Comparison of ENCODE assay signal across 24 cellular contexts in genomic region chr6:78400076-78400475, GRCh38.
A peak's percentile ranks its signal among the peaks of the same experiment; 100 is the strongest.
DNase-seq lines count a peak whose midpoint lies in the region; ATAC-seq, FAIRE-seq and TF ChIP-seq lines count a peak whose summit lies in the region.
"Had no signal": no experiment of that assay in that cellular context is flagged by ENCODE, and none has a peak within 500 bp of the region (broad histone marks: within the 10 kb centered on the region; RNA-seq: fewer than 3 reads in every experiment).

No MANE protein-coding gene starts in this region.

- no peaks in the 10 kb centered on the region for H3K4me1 Mint-ChIP-seq in activated naive CD4-positive, alpha-beta T cell treated with anti-CD3 and anti-CD28 coated beads for 36 hours (ENCODE audit: low read depth)
- H3K4me1 Mint-ChIP-seq: CD14-positive monocyte; CD4-positive, alpha-beta memory T cell had no signal

- intact Hi-C loops in HepG2 (cut with micrococcal nuclease; ENCODE audit: unreplicated experiment): no loop called here
- intact Hi-C loops in right lobe of liver (cut with DNase I): no loop called here
- intact Hi-C loops in activated naive CD4-positive, alpha-beta T cell treated with anti-CD3 and anti-CD28 coated beads for 36 hours (cut with micrococcal nuclease): no loop called here

- H3K27me3 ChIP-seq in HepG2 (ENCODE audit: control insufficient read depth in 1 of 2, insufficient read depth in 2 of 2, low read length in 2 of 2): no peaks in the 10 kb centered on the region
- H3K27me3 ChIP-seq in right lobe of liver: no peaks in the 10 kb centered on the region
- no peaks in the 10 kb centered on the region for H3K27me3 ChIP-seq in adipocyte (replicated peaks; ENCODE audit: control insufficient read depth, insufficient read depth, low read length)
- H3K27me3 ChIP-seq in mesendoderm (ENCODE audit: insufficient read depth, low read length, poor library complexity): no peaks in the 10 kb centered on the region
- H3K27me3 ChIP-seq: BE2C; BLaER1 treated with 17β-estradiol and CSF1 and Interleukin-3, amounts not matched to agents 10 nM and 100 nM had no signal

- TF ChIP-seq RAD21 in HepG2 (CRISPR knock-in tag; IDR thresholded peaks at IDR 0.05): no peak

- FAIRE-seq in HepG2 (lab: Jason Lieb, UNC): no peak
- FAIRE-seq: A204.1, GM12892, GM19239 had no signal

- H3K79me1 ChIP-seq in mesendoderm (ENCODE audit: low read length): no peaks in the 10 kb centered on the region

- no peak overlapping the region for H3K56ac ChIP-seq in mesendoderm (ENCODE audit: low read length)

- peaks cover 3% of the 10 kb centered on the region for H3K9me3 Mint-ChIP-seq in activated naive CD4-positive, alpha-beta T cell treated with anti-CD3 and anti-CD28 coated beads for 36 hours
- H3K9me3 Mint-ChIP-seq: HFFc6 had no signal

- H2BK120ac ChIP-seq in mesendoderm (ENCODE audit: low read depth, low read length): no peak overlapping the region

- TF ChIP-seq EP300 in HepG2 (IDR thresholded peaks at IDR 0.05; ENCODE audit: low read depth in 2 of 2, low read length in 2 of 2) (no peak), HepG2 (CRISPR knock-in tag; IDR thresholded peaks at IDR 0.05; ENCODE audit: borderline replicate concordance) (no peak)

- H4K20me1 ChIP-seq in HepG2 (ENCODE audit: insufficient read depth, low read length): no peaks in the 10 kb centered on the region
- H4K20me1 ChIP-seq: BLaER1 treated with 17β-estradiol and CSF1 and Interleukin-3, amounts not matched to agents 10 nM and 100 nM had no signal

- no peak overlapping the region for H2BK15ac ChIP-seq in mesendoderm (replicated peaks; ENCODE audit: low read depth)

- H3K4me1 ChIP-seq in HepG2 (ENCODE audit: insufficient read depth, low read length) (no peaks in the 10 kb centered on the region), right lobe of liver (peaks cover 0 to 18% (median 0%) of the 10 kb centered on the region in 4 donors), adipocyte (ENCODE audit: control insufficient read depth, insufficient read depth, low read length) (peaks cover 6% of the 10 kb centered on the region), mesendoderm (ENCODE audit: control insufficient read depth, low read depth, low read length) (peaks cover 2% of the 10 kb centered on the region)
- H3K4me1 ChIP-seq: BE2C; BLaER1 treated with 17β-estradiol and CSF1 and Interleukin-3, amounts not matched to agents 10 nM and 100 nM; HAP-1 had no signal

- H3K27ac ChIP-seq in HepG2 (ENCODE audit: extremely low read length, insufficient read depth, low read length) (no peak overlapping the region), right lobe of liver (no peak overlapping the region), mesendoderm (ENCODE audit: low read depth, low read length) (no peak overlapping the region)
- H3K27ac ChIP-seq: 22Rv1; BLaER1 treated with 17β-estradiol and CSF1 and Interleukin-3, amounts not matched to agents 10 nM and 100 nM; GM23248 had no signal

- no peaks in the 10 kb centered on the region for H3K36me3 Mint-ChIP-seq in activated naive CD4-positive, alpha-beta T cell treated with anti-CD3 and anti-CD28 coated beads for 36 hours (ENCODE audit: low read depth)
- H3K36me3 Mint-ChIP-seq: CD14-positive monocyte; CD4-positive, alpha-beta memory T cell had no signal

- no peak overlapping the region for H3K23ac ChIP-seq in mesendoderm (ENCODE audit: low read length)

- H3K4me3 ChIP-seq in HepG2 (replicated peaks in 1 of 3; ENCODE audit: insufficient read depth in 1 of 3, low read depth in 2 of 3, low read length in 3 of 3) (no peak overlapping the region), right lobe of liver (no peak overlapping the region), adipocyte (ENCODE audit: low read length) (no peak overlapping the region), mesendoderm (ENCODE audit: low read length) (no peak overlapping the region)
- H3K4me3 ChIP-seq: BLaER1 treated with 17β-estradiol and CSF1 and Interleukin-3, amounts not matched to agents 10 nM and 100 nM; GM23248; HAP-1 had no signal

- H3K9ac ChIP-seq in HepG2 (ENCODE audit: insufficient read depth, low read depth, low read length) (no peak overlapping the region), adipocyte (ENCODE audit: low read length) (no peak overlapping the region), mesendoderm (ENCODE audit: low read length) (no peak overlapping the region)
- H3K9ac ChIP-seq: BLaER1 treated with 17β-estradiol and CSF1 and Interleukin-3, amounts not matched to agents 10 nM and 100 nM; GM23248 had no signal

- H3K27ac Mint-ChIP-seq in activated naive CD4-positive, alpha-beta T cell treated with anti-CD3 and anti-CD28 coated beads for 36 hours: no peak overlapping the region
- H3K27ac Mint-ChIP-seq: CD14-positive monocyte; CD4-positive, alpha-beta memory T cell; HFFc6 had no signal

- TF ChIP-seq POLR2A in HepG2 (IDR thresholded peaks at IDR 0.05; ENCODE audit: insufficient read depth in 1 of 2, low read depth in 2 of 2, low read length in 2 of 2) (no peak), right lobe of liver (IDR thresholded peaks at IDR 0.05) (no peak)

- TF ChIP-seq CTCF in HepG2 (CRISPR knock-in tag; IDR thresholded peaks at IDR 0.05) (no peak), right lobe of liver (IDR thresholded peaks at IDR 0.05) (no peak)

- H2AFZ ChIP-seq in HepG2 (ENCODE audit: low read length): no peak overlapping the region
- H2AFZ ChIP-seq: GM23248 had no signal

- peaks cover 53% of the 10 kb centered on the region for H3K9me3 ChIP-seq in HepG2 (ENCODE audit: low read length)
- H3K9me3 ChIP-seq in right lobe of liver: no peaks in the 10 kb centered on the region
- no peaks in the 10 kb centered on the region for H3K9me3 ChIP-seq in adipocyte (ENCODE audit: control insufficient read depth, low read length)
- H3K9me3 ChIP-seq: BE2C; BLaER1 treated with 17β-estradiol and CSF1 and Interleukin-3, amounts not matched to agents 10 nM and 100 nM; HAP-1 had no signal

- ATAC-seq in HepG2: no peak
- no peak for ATAC-seq in right lobe of liver

- no peak overlapping the region for H4K8ac ChIP-seq in mesendoderm (ENCODE audit: low read depth, low read length)

- H3K4me2 ChIP-seq in HepG2 (ENCODE audit: low read depth, low read length): no peak overlapping the region
- H3K4me2 ChIP-seq in mesendoderm (ENCODE audit: low read length): no peak overlapping the region
- H3K4me2 ChIP-seq: BLaER1 treated with 17β-estradiol and CSF1 and Interleukin-3, amounts not matched to agents 10 nM and 100 nM had no signal

- no peak overlapping the region for H3K18ac ChIP-seq in mesendoderm (ENCODE audit: low read length)

- H2BK5ac ChIP-seq in mesendoderm (ENCODE audit: low read length): no peak overlapping the region

- H2AK5ac ChIP-seq in mesendoderm (ENCODE audit: low read length): no peak overlapping the region

- CTCF ChIA-PET in HepG2 (lab: Yijun Ruan, JAX; ENCODE audit: low intra/inter-chr PET ratio, low total read pairs): no interaction called here
- CTCF ChIA-PET in activated naive CD4-positive, alpha-beta T cell treated with anti-CD3 and anti-CD28 coated beads for 36 hours (lab: Charles Lee): no interaction called here

- no peak overlapping the region for H3K4me3 Mint-ChIP-seq in activated naive CD4-positive, alpha-beta T cell treated with anti-CD3 and anti-CD28 coated beads for 36 hours
- H3K4me3 Mint-ChIP-seq: CD14-positive monocyte; CD4-positive, alpha-beta memory T cell; HFFc6 had no signal

- DNase-seq in HepG2 (ENCODE audit: low spot score) (no peak), right lobe of liver (no peak), adipocyte (ENCODE audit: low read depth) (peak; percentile 17), mesendoderm (peak; percentile 36)
- no peak for DNase-seq in activated naive CD4-positive, alpha-beta T cell treated with anti-CD3 and anti-CD28 coated beads, Interleukin-2, amount 50 U/mL, for 16 hours
- DNase-seq in activated naive CD4-positive, alpha-beta T cell treated with anti-CD3 and anti-CD28 coated beads for 36 hours: no peak
- DNase-seq: ACHN; AML-193; BE2C; Calu3; CD4-positive, alpha-beta memory T cell; COR-L47; DMS53; DMS79 treated with DMSO at 0.1 percent for 48 hours; GF-D8; GM23248; HFFc6 had no signal

- H3K27me3 Mint-ChIP-seq in activated naive CD4-positive, alpha-beta T cell treated with anti-CD3 and anti-CD28 coated beads for 36 hours (ENCODE audit: low read depth): no peaks in the 10 kb centered on the region
- H3K27me3 Mint-ChIP-seq: CD4-positive, alpha-beta memory T cell had no signal

- no peaks in the 10 kb centered on the region for H3K36me3 ChIP-seq in HepG2 (replicated peaks in 1 of 2; ENCODE audit: control insufficient read depth in 1 of 2, insufficient read depth in 2 of 2, low read length in 2 of 2)
- H3K36me3 ChIP-seq in right lobe of liver: no peaks in the 10 kb centered on the region
- no peaks in the 10 kb centered on the region for H3K36me3 ChIP-seq in adipocyte (ENCODE audit: control insufficient read depth, insufficient read depth, low read length, severe bottlenecking)
- H3K36me3 ChIP-seq in mesendoderm (ENCODE audit: control insufficient read depth, insufficient read depth, low read length): no peaks in the 10 kb centered on the region
- H3K36me3 ChIP-seq: BE2C; BLaER1 treated with 17β-estradiol and CSF1 and Interleukin-3, amounts not matched to agents 10 nM and 100 nM; HAP-1 had no signal

- H4K5ac ChIP-seq in mesendoderm (ENCODE audit: low read length): no peak overlapping the region

- H3K79me2 ChIP-seq in HepG2 (ENCODE audit: insufficient read depth, low read length) (no peaks in the 10 kb centered on the region), mesendoderm (ENCODE audit: control insufficient read depth, insufficient read depth, low read length) (no peaks in the 10 kb centered on the region)

- WGBS in HepG2 (ENCODE audit: low lambda C conversion rate): 5% methylated on average over 3 of the region's 3 CpGs
- 70% methylated on average over 3 of the region's 3 CpGs for WGBS in right lobe of liver (ENCODE audit: insufficient coverage, low coverage, low lambda C conversion rate, missing lambda C conversion rate)
- no CpG with 5 or more reads among the region's 3 CpGs for WGBS in mesendoderm (ENCODE audit: extremely low coverage, insufficient coverage, low lambda C conversion rate)

- H3K4ac ChIP-seq in mesendoderm (ENCODE audit: low read depth, low read length): no peak overlapping the region

- POLR2A ChIA-PET in HepG2 (lab: Yijun Ruan, JAX): no interaction called here

- in situ Hi-C loops in HepG2 (cut with HindIII; ENCODE audit: extremely low pct_ligation_motif_present, low pct_unique_long_range_greater_than_20kb): no loop called here

- no TSS peak for BruUV-seq in HepG2 (replicated peaks; lab: Mats Ljungman, UMichigan)

TF ChIP-seq in HepG2, 621 proteins besides CTCF, POLR2A, EP300 and RAD21 (continues in another document):
- TF ChIP-seq GATAD2A (CRISPR knock-in tag; IDR thresholded peaks at IDR 0.05) (no peak), ZFP36L2 (CRISPR knock-in tag; IDR thresholded peaks at IDR 0.05) (no peak), ZNF251 (CRISPR knock-in tag; IDR thresholded peaks at IDR 0.05) (no peak)

Comparison
In these comparisons a context has a peak if more than half of its experiments do, and no peak if none do; other contexts are left out.
1. DNase-seq: peak in adipocyte (single experiment) and mesendoderm (single experiment); none in HepG2 (single experiment), right lobe of liver (0 of 3), activated naive CD4-positive, alpha-beta T cell treated with anti-CD3 and anti-CD28 coated beads, Interleukin-2, amount 50 U/mL, for 16 hours (single experiment) and activated naive CD4-positive, alpha-beta T cell treated with anti-CD3 and anti-CD28 coated beads for 36 hours (single experiment).